8 cellular contexts compared by ENCODE assay signal in genomic region chr14:73612339-73613045, GRCh38. TPM values are rescaled to one million over a fixed set of nuclear protein-coding genes. Genes with fewer than 3 reads are reported as not detected.
DNase-seq lines count a peak whose midpoint lies in the region; ATAC-seq and TF ChIP-seq lines count a peak whose summit lies in the region.

A gene with protein sequence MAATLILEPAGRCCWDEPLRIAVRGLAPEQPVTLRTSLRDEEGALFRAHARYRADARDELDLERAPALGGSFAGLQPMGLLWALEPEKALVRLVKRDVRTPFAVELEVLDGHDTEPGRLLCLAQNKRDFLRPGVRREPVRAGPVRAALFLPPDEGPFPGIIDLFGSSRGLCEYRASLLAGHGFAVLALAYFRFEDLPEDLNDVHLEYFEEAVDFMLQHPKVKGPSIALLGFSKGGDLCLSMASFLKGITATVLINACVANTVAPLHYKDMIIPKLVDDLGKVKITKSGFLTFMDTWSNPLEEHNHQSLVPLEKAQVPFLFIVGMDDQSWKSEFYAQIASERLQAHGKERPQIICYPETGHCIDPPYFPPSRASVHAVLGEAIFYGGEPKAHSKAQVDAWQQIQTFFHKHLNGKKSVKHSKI (plus strand): TSS chr14:73612517. CDS start chr14:73612572, 55 bp downstream.

- DNase-seq in BE2C = peak; percentile 82
- DNase-seq in GM19240 (ENCODE audit: insufficient read length, low spot score) = peak; percentile 36
- DNase-seq in HL-60 (ENCODE audit: low read depth in 1 of 2, low spot score in 1 of 2) = peak in 1 of 2 experiments; percentile 20
- peak; percentile 66 for DNase-seq in RWPE1 (ENCODE audit: low spot score)
- DNase-seq in activated gamma-delta T cell treated with Interleukin-2 at 50 U/mL for 16 hours = peak; percentile 50
- DNase-seq in foreskin keratinocyte = peak; percentile 33 to 55
- DNase-seq in neural crest cell (ENCODE audit: low read depth, low spot score) = peak; percentile 66
- DNase-seq in stomach = peak; percentile 66

- ATAC-seq in foreskin keratinocyte = peak; percentile 77

- POLR2A ChIA-PET in RWPE1 (lab: Yijun Ruan, JAX; ENCODE audit: low non-redundant PET) = interaction anchor here (1.1 kb wide), 1 partner anchor 43 kb away, joined by 3 read pairs; the partner anchor contains the start of gene ACOT2

- H3K27me3 Mint-ChIP-seq in neural crest cell (ENCODE audit: low read depth) = peaks cover 14% of the 10 kb centered on the region

- H3K36me3 ChIP-seq in BE2C = no peaks in the 10 kb centered on the region
- no peaks in the 10 kb centered on the region for H3K36me3 ChIP-seq in stomach

- no peak for TF ChIP-seq EP300 in stomach (IDR thresholded peaks at IDR 0.05)

- 0 to 2% (median 0%) methylated on average over 15 to 84 of the region's 84 CpGs for WGBS in stomach, 5 donors

- H3K36me3 Mint-ChIP-seq in neural crest cell (ENCODE audit: low read depth) = no peaks in the 10 kb centered on the region

- H3K9me3 ChIP-seq in BE2C = no peaks in the 10 kb centered on the region
- H3K9me3 ChIP-seq in stomach = no peaks in the 10 kb centered on the region

- TF ChIP-seq CTCF in BE2C (IDR thresholded peaks at IDR 0.05; ENCODE audit: low read depth, low read length) (no peak), HL-60 (IDR thresholded peaks at IDR 0.05; ENCODE audit: insufficient read depth, low read length) (no peak), RWPE1 (conservative IDR thresholded peaks at IDR 0.05; ENCODE audit: low read depth) (no peak), foreskin keratinocyte (conservative IDR thresholded peaks at IDR 0.05) (no peak), neural crest cell (conservative IDR thresholded peaks at IDR 0.05) (no peak), stomach (IDR thresholded peaks at IDR 0.05) (no peak)

- H3K27me3 ChIP-seq in BE2C (no peaks in the 10 kb centered on the region), HL-60 (ENCODE audit: insufficient read depth, poor library complexity, severe bottlenecking) (no peaks in the 10 kb centered on the region), foreskin keratinocyte (no peaks in the 10 kb centered on the region), stomach (no peaks in the 10 kb centered on the region)

- H3K4me3 ChIP-seq in BE2C (ENCODE audit: low read depth, low read length) (peak within 1 kb of the TSS; percentile 65), HL-60 (replicated peaks; ENCODE audit: insufficient read depth, low read length) (peak within 1 kb of the TSS; percentile 45), stomach (peak within 1 kb of the TSS; percentile 56 to 76 (median 62))

- H3K4me1 ChIP-seq in BE2C (no peaks in the 10 kb centered on the region), foreskin keratinocyte (no peaks in the 10 kb centered on the region), stomach (peaks cover 7 to 17% (median 10%) of the 10 kb centered on the region in 4 donors)

- H3K9me3 Mint-ChIP-seq in neural crest cell = no peaks in the 10 kb centered on the region

- CTCF ChIA-PET in RWPE1 (lab: Yijun Ruan, JAX) = interaction anchor here (0.6 kb wide), 1 partner anchor 674 kb away, joined by 3 read pairs; no protein-coding TSS in a partner anchor

- TF ChIP-seq POLR2A in stomach (IDR thresholded peaks at IDR 0.05) = no peak

- intact Hi-C loops in stomach (cut with DNase I; ENCODE audit: low total_unique reads) = no loop called here

- no peaks in the 10 kb centered on the region for H3K4me1 Mint-ChIP-seq in neural crest cell

- no peak within 1 kb of the TSS for H3K27ac ChIP-seq in HL-60 (replicated peaks)
- H3K27ac ChIP-seq in RWPE1 = peak within 1 kb of the TSS; percentile 78
- no peak within 1 kb of the TSS for H3K27ac ChIP-seq in foreskin keratinocyte
- H3K27ac ChIP-seq in stomach = peak within 1 kb of the TSS; percentile 73 to 87 (median 77)

- peak within 1 kb of the TSS; percentile 91 for H3K4me3 Mint-ChIP-seq in neural crest cell

- peak within 1 kb of the TSS; percentile 62 for H3K27ac Mint-ChIP-seq in neural crest cell (ENCODE audit: unreplicated experiment)

RNA-seq across cellular contexts. Expression of the gene that starts here (rescaled TPM):
- polyA plus RNA-seq in BE2C (2012; ENCODE audit: insufficient read depth, insufficient read length, low read depth) = not detected
- total RNA-seq in foreskin keratinocyte (not detected in 2 replicates), neural crest cell (not detected in 2 replicates), stomach (not detected)
- polyA plus RNA-seq in foreskin keratinocyte (not detected in 2 replicates), stomach (not detected)

Comparison
In these comparisons a context has a peak if more than half of its experiments do, and no peak if none do; other contexts are left out.
1. Peak in DNase-seq and ATAC-seq in foreskin keratinocyte; RNA of the gene not detected or under 1 TPM.
2. Peak in DNase-seq in neural crest cell; RNA of the gene not detected or under 1 TPM.
3. Peak in DNase-seq, H3K4me3 ChIP-seq and H3K27ac ChIP-seq in stomach; RNA of the gene not detected or under 1 TPM.